ENCODE assay signal across 11 cellular contexts in the genomic region with DNA sequence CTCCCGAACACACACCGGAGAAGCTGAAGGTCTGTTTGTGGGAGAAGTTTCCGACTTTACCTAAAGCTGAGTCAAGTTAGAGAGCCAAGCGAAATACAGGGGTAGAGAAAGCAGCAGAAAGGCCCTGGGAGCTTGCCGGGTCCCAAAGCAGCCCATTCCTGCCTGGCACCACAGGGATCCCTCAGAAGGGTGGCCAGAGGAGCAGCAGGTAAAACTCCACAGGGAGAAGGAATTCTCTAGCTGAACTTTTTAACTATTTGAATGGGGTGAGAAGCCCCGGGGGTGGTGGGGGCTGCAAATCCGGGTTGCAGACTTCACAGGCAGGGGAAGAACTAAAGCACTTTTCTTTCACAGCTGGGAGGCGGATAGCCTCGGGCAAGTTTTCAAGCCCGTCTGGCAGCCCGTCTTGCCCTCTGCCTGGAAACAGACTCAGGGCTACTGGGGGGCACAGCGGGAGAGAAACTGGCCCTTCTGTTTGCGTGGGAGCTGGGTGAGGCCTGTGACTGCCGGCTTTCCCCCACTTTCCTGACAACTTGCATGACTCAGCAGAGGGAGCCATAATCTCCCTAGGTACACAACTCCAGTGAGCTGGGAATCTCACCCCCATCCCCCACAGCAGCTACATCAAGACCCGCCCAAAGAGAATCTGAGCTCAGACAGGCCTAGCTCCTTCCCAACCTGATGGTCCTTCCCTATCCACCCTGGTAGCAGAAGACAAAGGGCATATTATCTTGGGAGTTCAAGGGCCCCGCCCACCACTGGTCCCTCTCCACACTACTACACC.
A peak's percentile ranks its signal among the peaks of the same experiment; 100 is the strongest.
DNase-seq lines count a peak whose midpoint lies in the region; ATAC-seq and TF ChIP-seq lines count a peak whose summit lies in the region.
"Had no signal": no experiment of that assay in that cellular context is flagged by ENCODE, and none has a peak within 500 bp of the region (broad histone marks: within the 10 kb centered on the region; RNA-seq: fewer than 3 reads in every experiment).

No MANE protein-coding gene starts in this region.

- H3K9me3 ChIP-seq in mammary epithelial cell (replicated peaks; ENCODE audit: insufficient read depth, low read length) (no peaks in the 10 kb centered on the region), mesenchymal stem cell (ENCODE audit: control insufficient read depth, low read length) (peaks cover 3% of the 10 kb centered on the region), Karpas-422 (ENCODE audit: low read length) (no peaks in the 10 kb centered on the region)

- CTCF ChIA-PET in mammary epithelial cell (lab: Charles Lee; ENCODE audit: low non-redundant PET): interaction anchor here (1.0 kb wide), 1 partner anchor 326 kb away, joined by 3 read pairs; no protein-coding TSS in a partner anchor

- no peak for TF ChIP-seq CTCF in mammary epithelial cell (conservative IDR thresholded peaks at IDR 0.05 in 1 of 2, IDR thresholded peaks at IDR 0.05 in 1 of 2; ENCODE audit: extremely low read depth in 1 of 2, insufficient read depth in 1 of 2, low read depth in 1 of 2, low read length in 2 of 2)

- WGBS in mammary epithelial cell (ENCODE audit: low coverage, missing lambda C conversion rate): 81% methylated on average over 10 of the region's 16 CpGs
- 81% methylated on average over 16 of the region's 16 CpGs for WGBS in mesenchymal stem cell

- H2AFZ ChIP-seq in mammary epithelial cell (ENCODE audit: low read depth, low read length) (peak overlapping the region; percentile 88), mesenchymal stem cell (ENCODE audit: low read depth, low read length) (no peak overlapping the region), Karpas-422 (ENCODE audit: low read length) (no peak overlapping the region)

- H3K27me3 ChIP-seq in mammary epithelial cell (ENCODE audit: insufficient read depth, low read length) (no peaks in the 10 kb centered on the region), mesenchymal stem cell (ENCODE audit: control insufficient read depth in 1 of 2, insufficient read depth in 1 of 2, low read length in 2 of 2) (no peaks in the 10 kb centered on the region), Karpas-422 (ENCODE audit: low read length) (no peaks in the 10 kb centered on the region)

- no peak for ATAC-seq in HG03342 (IDR thresholded peaks at IDR 0.05; ENCODE audit: unreplicated experiment)
- no peak for ATAC-seq in HG02981 (IDR thresholded peaks at IDR 0.05; ENCODE audit: unreplicated experiment)
- ATAC-seq: activated T-cell treated with anti-CD3 and anti-CD28 coated beads, Interleukin-2, amount 50 U/mL, for 72 hours had no signal

- no peak overlapping the region for H2BK120ac ChIP-seq in mesenchymal stem cell (ENCODE audit: low read depth, low read length)

- dilution Hi-C loops in mammary epithelial cell (cut with HindIII; ENCODE audit: low sequenced_read_pairs): no loop called here

- peaks cover 7% of the 10 kb centered on the region for H3K79me1 ChIP-seq in mesenchymal stem cell (replicated peaks; ENCODE audit: low read length, poor library complexity, severe bottlenecking)

- no peaks in the 10 kb centered on the region for H3K9me2 ChIP-seq in Karpas-422 (replicated peaks; ENCODE audit: insufficient read depth, low read length)

- no TSS peak for BruUV-seq in mammary epithelial cell (replicated peaks; lab: Mats Ljungman, UMichigan)

- H4K20me1 ChIP-seq in mammary epithelial cell (ENCODE audit: insufficient read depth, low read length) (no peaks in the 10 kb centered on the region), Karpas-422 (ENCODE audit: insufficient read depth, low read depth, low read length) (no peaks in the 10 kb centered on the region)

- no peaks in the 10 kb centered on the region for H3K36me3 ChIP-seq in mammary epithelial cell (ENCODE audit: insufficient read depth, low read length)
- H3K36me3 ChIP-seq in mesenchymal stem cell (ENCODE audit: control insufficient read depth in 1 of 2, insufficient read depth in 2 of 2, low read depth in 1 of 2, low read length in 2 of 2): peaks cover 9 to 21% of the 10 kb centered on the region in 2 experiments
- H3K36me3 ChIP-seq in Karpas-422 (ENCODE audit: insufficient read depth, low read length): no peaks in the 10 kb centered on the region

- peak overlapping the region; percentile 5 for H2BK5ac ChIP-seq in mesenchymal stem cell (ENCODE audit: low read depth, low read length, poor library complexity, severe bottlenecking)

- H2BK15ac ChIP-seq in mesenchymal stem cell (ENCODE audit: low read depth, poor library complexity, severe bottlenecking): peak overlapping the region; percentile 4

- H3K4me1 ChIP-seq in mammary epithelial cell (ENCODE audit: insufficient read depth, low read length): peaks cover 17% of the 10 kb centered on the region
- peaks cover 5% of the 10 kb centered on the region for H3K4me1 ChIP-seq in mesenchymal stem cell (ENCODE audit: control insufficient read depth, insufficient read depth, low read depth, low read length)
- H3K4me1 ChIP-seq in Karpas-422 (ENCODE audit: low read length): peaks cover 12% of the 10 kb centered on the region

- H3K4ac ChIP-seq in mesenchymal stem cell (ENCODE audit: low read depth in 1 of 2, low read length in 2 of 2): no peak overlapping the region

- H2BK12ac ChIP-seq in mesenchymal stem cell (ENCODE audit: low read length in 2 of 2): no peak overlapping the region

- H3K23ac ChIP-seq in mesenchymal stem cell (ENCODE audit: low read length in 2 of 2): no peak overlapping the region

- no peak overlapping the region for H3K18ac ChIP-seq in mesenchymal stem cell (ENCODE audit: low read depth in 1 of 2, low read length in 2 of 2)

- peak overlapping the region; percentile 15 for H3K9ac ChIP-seq in mammary epithelial cell (ENCODE audit: insufficient read depth, low read length)
- H3K9ac ChIP-seq in mesenchymal stem cell (ENCODE audit: low read length): peak overlapping the region; percentile 72
- H3K9ac ChIP-seq in Karpas-422 (ENCODE audit: low read length): no peak overlapping the region

- H3K4me2 ChIP-seq in mammary epithelial cell (ENCODE audit: insufficient read depth, low read depth, low read length) (peak overlapping the region; percentile 52), mesenchymal stem cell (ENCODE audit: low read length, poor library complexity, severe bottlenecking) (no peak overlapping the region), Karpas-422 (ENCODE audit: low read depth, low read length, poor library complexity, severe bottlenecking) (no peak overlapping the region)

- H3K27ac ChIP-seq in mammary epithelial cell (ENCODE audit: insufficient read depth, low read depth, low read length): peak overlapping the region; percentile 62
- peak overlapping the region; percentile 87 for H3K27ac ChIP-seq in mesenchymal stem cell (ENCODE audit: low read length, poor library complexity, severe bottlenecking)
- no peak overlapping the region for H3K27ac ChIP-seq in Karpas-422 (ENCODE audit: low read length)
- H3K27ac ChIP-seq: C4-2B had no signal

- H2AK5ac ChIP-seq in mesenchymal stem cell (ENCODE audit: low read length, severe bottlenecking): peak overlapping the region; percentile 79

- H4K91ac ChIP-seq in mesenchymal stem cell (ENCODE audit: low read length): no peak overlapping the region

- DNase-seq in COLO829 (ENCODE audit: low spot score) (peak; percentile 22), LHCN-M2 (ENCODE audit: low read depth) (peak; percentile 47), mammary epithelial cell (peak; percentile 43), mesenchymal stem cell (no peak), NCI-H1417 (lab: John Stamatoyannopoulos, UW) (no peak), Karpas-422 (no peak)
- DNase-seq: activated T-cell treated with anti-CD3 and anti-CD28 coated beads, Interleukin-2, amount 50 U/mL, for 72 hours; GOT3 had no signal

- H4K8ac ChIP-seq in mesenchymal stem cell (ENCODE audit: low read length): no peak overlapping the region

- no peaks in the 10 kb centered on the region for H3K79me2 ChIP-seq in mammary epithelial cell (ENCODE audit: insufficient read depth, low read length)
- H3K79me2 ChIP-seq in Karpas-422 (ENCODE audit: low read length): no peaks in the 10 kb centered on the region

- H3K14ac ChIP-seq in mesenchymal stem cell (ENCODE audit: low read length in 2 of 2): no peak overlapping the region

- intact Hi-C loops in mammary epithelial cell (cut with micrococcal nuclease): no loop called here

- in situ Hi-C loops in mammary epithelial cell (cut with MboI; ENCODE audit: low sequenced_read_pairs in 2 of 2): loop anchor here in 1 of 2 donors (25.0 kb wide), 1 partner anchor 329 kb away; a partner anchor contains a TSS

- peak overlapping the region in 1 of 3 experiments; percentile 5 for H3K4me3 ChIP-seq in mammary epithelial cell (replicated peaks in 1 of 3; ENCODE audit: insufficient read depth in 1 of 3, low read depth in 2 of 3, low read length in 3 of 3)
- H3K4me3 ChIP-seq in mesenchymal stem cell (ENCODE audit: insufficient read depth in 1 of 2, low read depth in 1 of 2, low read length in 2 of 2): no peak overlapping the region
- no peak overlapping the region for H3K4me3 ChIP-seq in Karpas-422 (ENCODE audit: low read length)

Comparison
In these comparisons a context has a peak if more than half of its experiments do, and no peak if none do; other contexts are left out.
1. DNase-seq: peak in COLO829 (single experiment), LHCN-M2 (single experiment) and mammary epithelial cell (single experiment); none in mesenchymal stem cell (single experiment), NCI-H1417 (0 of 3) and Karpas-422 (single experiment).